ENCODE assay signal across 1 cellular context in genomic region chr16:66846266-66846665, GRCh38.
TF ChIP-seq lines count a peak whose summit lies in the region.

No MANE protein-coding gene starts in this region.

TF ChIP-seq in GM23338, 12 proteins besides CTCF, POLR2A, EP300 and RAD21:
- TF ChIP-seq ZNF462 (CRISPR knock-in tag; IDR thresholded peaks at IDR 0.05) (no peak), STAT1 (IDR thresholded peaks at IDR 0.05; ENCODE audit: unreplicated experiment) (no peak), POLR2AphosphoS5 (IDR thresholded peaks at IDR 0.05; ENCODE audit: low read depth) (no peak), ZNF114 (CRISPR knock-in tag; IDR thresholded peaks at IDR 0.05) (no peak), EZH2 (IDR thresholded peaks at IDR 0.05; ENCODE audit: low read depth, unreplicated experiment) (no peak), NANOG (IDR thresholded peaks at IDR 0.05; ENCODE audit: borderline replicate concordance) (no peak), JUNB (IDR thresholded peaks at IDR 0.05; ENCODE audit: unreplicated experiment) (no peak)
